In genomic region chr14:65252471-65253255, GRCh38 we compare ENCODE assay signal across 16 cellular contexts.
"Had no signal": no experiment of that assay in that cellular context is flagged by ENCODE, and none has a peak within 500 bp of the region (broad histone marks: within the 10 kb centered on the region; RNA-seq: fewer than 3 reads in every experiment).

No MANE protein-coding gene starts in this region.

- ATAC-seq: lower lobe of right lung; stimulated activated naive B cell treated with anti-CD40 and anti-IgM and Interleukin-4, amounts not matched to agents 10 μg/mL and 1 μg/mL and 100 μg/mL, for 72 hours; upper lobe of right lung had no signal

- DNase-seq: activated CD4-positive, alpha-beta T cell treated with anti-CD3 and anti-CD28 coated beads for 1 hour; activated naive CD4-positive, alpha-beta T cell treated with Interleukin-2 at 50 U/mL for 16 hours; anterior cingulate cortex; caudate nucleus; dorsolateral prefrontal cortex; hypothalamus; islet precursor cell; lower lobe of right lung; retina; stimulated activated naive B cell treated with anti-CD40 and anti-IgM and Interleukin-4, amounts not matched to agents 10 μg/mL and 1 μg/mL and 100 μg/mL, for 72 hours; upper lobe of right lung; WERI-Rb-1 had no signal

- H3K4me1 Mint-ChIP-seq: nephron had no signal

- H3K9me3 Mint-ChIP-seq: nephron had no signal

- H3K36me3 Mint-ChIP-seq: brain, mesothelial cell of epicardium had no signal

- H3K9me3 ChIP-seq: lower lobe of right lung, thoracic aorta, upper lobe of right lung had no signal

- H3K27me3 Mint-ChIP-seq: brain; stimulated activated naive B cell treated with anti-CD40 and anti-IgM and Interleukin-4, amounts not matched to agents 10 μg/mL and 1 μg/mL and 100 μg/mL, for 72 hours had no signal

- H3K27ac ChIP-seq: dorsolateral prefrontal cortex, lower lobe of right lung, thoracic aorta, upper lobe of right lung, WERI-Rb-1 had no signal

- H3K27ac Mint-ChIP-seq: brain; mesothelial cell of epicardium; nephron; stimulated activated naive B cell treated with anti-CD40 and anti-IgM and Interleukin-4, amounts not matched to agents 10 μg/mL and 1 μg/mL and 100 μg/mL, for 72 hours had no signal

- H3K36me3 ChIP-seq: lower lobe of right lung, thoracic aorta, upper lobe of right lung, WERI-Rb-1 had no signal

- H3K4me3 ChIP-seq: dorsolateral prefrontal cortex, lower lobe of right lung, thoracic aorta, upper lobe of right lung had no signal

- H3K27me3 ChIP-seq: dorsolateral prefrontal cortex, upper lobe of right lung had no signal

- H3K4me3 Mint-ChIP-seq: brain; mesothelial cell of epicardium; nephron; stimulated activated naive B cell treated with anti-CD40 and anti-IgM and Interleukin-4, amounts not matched to agents 10 μg/mL and 1 μg/mL and 100 μg/mL, for 72 hours had no signal
